Comparison of ENCODE assay signal across 8 cellular contexts in genomic region chr6:13568970-13569369, GRCh38.
"Had no signal": no experiment of that assay in that cellular context is flagged by ENCODE, and none has a peak within 500 bp of the region (broad histone marks: within the 10 kb centered on the region; RNA-seq: fewer than 3 reads in every experiment).

No MANE protein-coding gene starts in this region.

- FAIRE-seq: G401.6, GM12878, GM12891, GM12892, GM18507, GM19239 had no signal

- ATAC-seq: GM12878 had no signal

- H3K4me3 ChIP-seq: GM12878 had no signal

- DNase-seq: GDM1, GF-D8 had no signal
